Comparison of ENCODE assay signal across 14 cellular contexts in genomic region chr9:8724284-8725018, GRCh38.
"Had no signal": no experiment of that assay in that cellular context is flagged by ENCODE, and none has a peak within 500 bp of the region (broad histone marks: within the 10 kb centered on the region; RNA-seq: fewer than 3 reads in every experiment).

No MANE protein-coding gene starts in this region.

- H3K9me3 ChIP-seq: lower lobe of right lung, transverse colon had no signal

- ATAC-seq: lower lobe of right lung; natural killer cell treated with Interleukin-12 subunit alpha and Interleukin-12 subunit beta and Interleukin-15 and Interleukin-18, amount 100 ng/mL, for 72 hours; T-helper 17 cell had no signal

- DNase-seq: activated CD4-positive, alpha-beta T cell treated with anti-CD3 and anti-CD28 coated beads, Interleukin-2, amount 50 U/mL, for 48 hours; activated gamma-delta T cell; foreskin fibroblast; lower lobe of right lung; nucleus accumbens; posterior cingulate gyrus; stimulated activated CD4-positive, alpha-beta T cell treated with anti-CD3 and anti-CD28 coated beads, Interleukin-2, amount 100 ng/mL, for 24 hours; stimulated activated naive CD4-positive, alpha-beta T cell treated with Interleukin-2 at 50 U/mL for 16 hours; T-helper 17 cell; transverse colon; WERI-Rb-1 had no signal

- H3K27me3 ChIP-seq: cardiac muscle cell, dorsolateral prefrontal cortex, transverse colon had no signal

- H3K4me1 ChIP-seq: lower lobe of right lung, transverse colon had no signal

- H3K27ac ChIP-seq: cardiac muscle cell, lower lobe of right lung, transverse colon, WERI-Rb-1 had no signal

- H3K36me3 ChIP-seq: cardiac muscle cell, lower lobe of right lung, transverse colon, WERI-Rb-1 had no signal

- H3K4me3 ChIP-seq: cardiac muscle cell, lower lobe of right lung, transverse colon had no signal
